In the genomic region with DNA sequence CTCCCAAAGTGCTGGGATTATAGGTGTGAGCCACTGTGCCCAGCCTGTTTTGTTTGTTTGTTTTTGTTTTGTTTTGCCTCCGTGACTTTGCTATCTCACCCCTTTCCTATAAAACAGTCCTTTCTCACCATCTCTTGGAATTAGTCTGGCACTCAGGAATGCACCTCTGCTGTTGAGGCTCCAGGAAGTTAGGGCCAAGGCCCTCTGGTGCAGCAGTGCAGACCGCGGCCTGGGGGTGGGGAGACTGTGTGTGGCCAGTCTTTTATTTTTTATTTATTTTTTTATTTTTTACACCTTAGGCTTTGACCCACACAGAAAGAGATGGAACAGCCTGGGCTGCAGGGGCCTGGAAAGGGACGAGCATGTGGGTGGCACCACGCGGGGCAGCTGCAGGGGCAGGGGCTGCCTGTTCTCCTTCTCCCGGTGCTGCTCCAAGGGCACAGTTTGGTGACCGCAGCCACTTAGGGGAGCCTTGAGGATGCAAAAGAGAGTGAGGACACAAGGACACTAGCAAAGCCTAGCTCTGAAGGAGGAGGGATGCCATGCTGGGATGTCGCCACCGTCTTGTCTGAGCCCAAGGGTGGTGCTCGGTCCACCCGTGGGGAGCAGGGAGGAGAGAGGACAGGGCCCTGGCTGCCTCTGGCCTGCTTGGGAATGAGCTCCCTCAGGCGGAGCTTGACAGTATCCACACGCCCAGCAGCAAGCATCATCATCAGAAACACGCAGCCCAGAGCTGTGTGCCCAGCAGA, we compare ENCODE assay signal across 2 cellular contexts.
TF ChIP-seq lines count a peak whose summit lies in the region.

No MANE protein-coding gene starts in this region.

TF ChIP-seq in H1, 55 proteins besides CTCF, POLR2A, EP300 and RAD21:
- TF ChIP-seq GABPA (IDR thresholded peaks at IDR 0.05; ENCODE audit: borderline replicate concordance, insufficient read depth, low read length) = no peak

TF ChIP-seq in HEK293T, 16 proteins besides CTCF, POLR2A, EP300 and RAD21:
- TF ChIP-seq ARNT (IDR thresholded peaks at IDR 0.05) (no peak), ZNF384 (IDR thresholded peaks at IDR 0.05) (no peak), SP1 (IDR thresholded peaks at IDR 0.05) (no peak), ELF4 (IDR thresholded peaks at IDR 0.05) (no peak), L3MBTL2 (conservative IDR thresholded peaks at IDR 0.05) (no peak), LEF1 (IDR thresholded peaks at IDR 0.05; ENCODE audit: borderline replicate concordance) (no peak), BHLHE40 (IDR thresholded peaks at IDR 0.05; ENCODE audit: borderline replicate concordance) (no peak), HDGF (IDR thresholded peaks at IDR 0.05; ENCODE audit: borderline replicate concordance) (no peak), FOXK2 (IDR thresholded peaks at IDR 0.05) (no peak), FOXA1 (IDR thresholded peaks at IDR 0.05) (no peak), TARDBP (IDR thresholded peaks at IDR 0.05) (no peak), SUZ12 (IDR thresholded peaks at IDR 0.05) (no peak), CTBP1 (IDR thresholded peaks at IDR 0.05; ENCODE audit: borderline replicate concordance) (no peak), NFRKB (IDR thresholded peaks at IDR 0.05) (no peak), FOXM1 (IDR thresholded peaks at IDR 0.05; ENCODE audit: borderline replicate concordance) (no peak)
- TF ChIP-seq, protein P1, sequence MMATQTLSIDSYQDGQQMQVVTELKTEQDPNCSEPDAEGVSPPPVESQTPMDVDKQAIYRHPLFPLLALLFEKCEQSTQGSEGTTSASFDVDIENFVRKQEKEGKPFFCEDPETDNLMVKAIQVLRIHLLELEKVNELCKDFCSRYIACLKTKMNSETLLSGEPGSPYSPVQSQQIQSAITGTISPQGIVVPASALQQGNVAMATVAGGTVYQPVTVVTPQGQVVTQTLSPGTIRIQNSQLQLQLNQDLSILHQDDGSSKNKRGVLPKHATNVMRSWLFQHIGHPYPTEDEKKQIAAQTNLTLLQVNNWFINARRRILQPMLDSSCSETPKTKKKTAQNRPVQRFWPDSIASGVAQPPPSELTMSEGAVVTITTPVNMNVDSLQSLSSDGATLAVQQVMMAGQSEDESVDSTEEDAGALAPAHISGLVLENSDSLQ (IDR thresholded peaks at IDR 0.05) = no peak
TF ChIP-seq in HEK293T: peak in this region for 0.
